In the genomic region with DNA sequence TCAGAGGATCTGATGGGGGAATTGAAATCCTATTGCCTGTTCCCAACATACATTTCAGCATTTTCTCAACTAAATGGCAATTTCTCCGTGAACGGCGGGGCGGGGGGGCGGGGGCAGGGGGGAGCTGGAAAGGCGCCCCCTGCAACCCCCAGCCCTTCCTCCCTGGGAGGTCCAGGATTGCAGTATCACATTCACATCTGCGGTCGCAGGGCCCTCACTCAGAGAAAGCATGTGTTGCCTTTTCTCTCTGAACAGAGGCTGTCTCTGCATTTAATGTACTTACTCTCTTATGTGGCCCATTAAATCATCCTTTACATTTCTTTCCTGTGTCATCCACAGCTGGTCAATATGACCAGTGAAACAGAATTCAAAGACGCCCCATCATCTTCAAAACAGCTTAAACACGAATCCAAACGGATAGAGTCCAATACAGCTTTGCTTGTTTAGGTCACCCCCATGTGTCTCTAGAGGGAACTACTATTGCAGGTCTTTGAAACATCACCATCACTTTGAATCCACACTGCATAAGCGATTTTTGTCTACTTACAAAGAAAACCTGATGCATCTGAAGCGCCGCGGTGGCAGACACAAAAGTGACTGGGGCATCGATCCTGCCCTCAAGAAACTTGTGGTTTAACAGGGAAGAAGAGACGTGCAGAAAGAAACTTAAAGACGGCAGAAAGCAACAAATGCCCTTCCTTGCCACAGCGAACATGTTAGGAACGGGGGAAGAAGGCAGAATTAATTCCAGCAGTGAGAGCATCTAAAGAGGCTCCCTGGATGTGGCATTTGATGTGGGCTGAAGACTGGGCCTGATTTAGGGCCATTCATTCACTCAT, we compare ENCODE assay signal across 8 cellular contexts. TPM values are rescaled to one million over a fixed set of nuclear protein-coding genes. Genes with fewer than 3 reads are reported as not detected.
DNase-seq lines count a peak whose midpoint lies in the region; ATAC-seq, FAIRE-seq and TF ChIP-seq lines count a peak whose summit lies in the region.

No MANE protein-coding gene starts in this region.

- H3K27me3 ChIP-seq in MG63, result 0 out of 2 replicates have a peak, but pooled peaks cover 2% of the 10 kb centered on the region

- H3K36me3 ChIP-seq in MG63, result no peaks in the 10 kb centered on the region

- TF ChIP-seq CTCF in fibroblast of the aortic adventitia (IDR thresholded peaks at IDR 0.05; ENCODE audit: insufficient read depth, low read length), result peak; percentile 91

- H3K9me3 ChIP-seq in MG63, result no peaks in the 10 kb centered on the region

- peak; percentile 69 for DNase-seq in DMS 273 (lab: John Stamatoyannopoulos, UW; ENCODE audit: unreplicated experiment)
- peak; percentile 76 for DNase-seq in HTR-8/SVneo (ENCODE audit: insufficient read length, low spot score)
- DNase-seq in SW480 (ENCODE audit: low spot score), result peak; percentile 76
- peak; percentile 85 for DNase-seq in fibroblast of the aortic adventitia (ENCODE audit: low read depth)
- DNase-seq in non-pigmented ciliary epithelial cell (ENCODE audit: low read depth), result peak; percentile 44
- DNase-seq in DMS153 (lab: John Stamatoyannopoulos, UW), result no peak
- DNase-seq in MG63, result no peak

- H3K4me3 ChIP-seq in fibroblast of the aortic adventitia (ENCODE audit: low read depth, low read length), result no peak overlapping the region
- no peak overlapping the region for H3K4me3 ChIP-seq in MG63

- ATAC-seq in GM18909 (IDR thresholded peaks at IDR 0.05; ENCODE audit: poor library complexity, unreplicated experiment), result peak; percentile 89

- FAIRE-seq in HTR-8/SVneo (lab: Jason Lieb, UNC), result no peak

RNA-seq across cellular contexts. Expression of gene ECHDC3, which starts 17.0 kb away (rescaled TPM):
- 0.98 and 1.2 TPM in 2 replicates for total RNA-seq in fibroblast of the aortic adventitia (ENCODE audit: low replicate concordance)
- 45.2 and 63.9 TPM in 2 replicates for total RNA-seq in MG63 (2014; rRNA removed; shearing (Covaris generic); ENCODE audit: low replicate concordance)

Comparison
In these comparisons a context has a peak if more than half of its experiments do, and no peak if none do; other contexts are left out.
1. DNase-seq: peak in DMS 273 (single experiment), HTR-8/SVneo (single experiment), SW480 (single experiment), fibroblast of the aortic adventitia (single experiment) and non-pigmented ciliary epithelial cell (single experiment); none in DMS153 (single experiment) and MG63 (single experiment).
2. RNA of gene ECHDC3, which starts 17.0 kb away (total RNA-seq): 45.2 to 63.9 TPM in MG63; 0.98 to 1.2 TPM in fibroblast of the aortic adventitia; every median in the first group is over 10 times any median in the second.